ENCODE assay signal across 8 cellular contexts in genomic region chr20:47354388-47354709, GRCh38. TPM values are rescaled to one million over a fixed set of nuclear protein-coding genes. Genes with fewer than 3 reads are reported as not detected.
A peak's percentile ranks its signal among the peaks of the same experiment; 100 is the strongest.
DNase-seq lines count a peak whose midpoint lies in the region; FAIRE-seq and TF ChIP-seq lines count a peak whose summit lies in the region.

No MANE protein-coding gene starts in this region.

- FAIRE-seq in GM12891 (lab: Jason Lieb, UNC) = no peak

- H3K27ac ChIP-seq in HEK293 (ENCODE audit: extremely low read depth, low read depth, low read length) = peak overlapping the region; percentile 51
- H3K27ac ChIP-seq in skin epidermis = peak overlapping the region in 20 of 21 experiments; percentile 93 to 100 (median 98)

- H3K4me1 ChIP-seq in HEK293 (ENCODE audit: control insufficient read depth, insufficient read depth, low read length) = peaks cover 52% of the 10 kb centered on the region

- H3K9me3 ChIP-seq in HEK293 (ENCODE audit: control insufficient read depth, insufficient read depth, low read depth, low read length) = no peaks in the 10 kb centered on the region

- DNase-seq in fibroblast of the aortic adventitia (ENCODE audit: low read depth) (no peak), NCI-H146 (lab: John Stamatoyannopoulos, UW) (no peak), GM12891 (ENCODE audit: insufficient read length, low spot score) (no peak), lower leg skin (ENCODE audit: low spot score in 2 of 2) (no peak), T1000 (lab: John Stamatoyannopoulos, UW) (no peak)

- peaks cover 0 to 9% of the 10 kb centered on the region in 2 experiments; a peak in 1 of 3 replicates for H3K36me3 ChIP-seq in HEK293 (ENCODE audit: control insufficient read depth in 2 of 2, insufficient read depth in 1 of 2, low read length in 2 of 2)

- CTCF ChIA-PET in HEK293 (lab: Yijun Ruan, JAX) = interaction anchor here (0.8 to 2.1 kb wide), 3 partner anchors 29 to 82 kb away, joined by 3 to 21 read pairs (median 3); no protein-coding TSS in a partner anchor

- WGBS in lower leg skin, 2 donors = 16 to 24% methylated on average over 3 of the region's 3 CpGs

- TF ChIP-seq CTCF in HEK293 (tag by site-specific recombination; IDR thresholded peaks at IDR 0.05) (no peak), WI38 (IDR thresholded peaks at IDR 0.05; ENCODE audit: low read depth, low read length) (no peak), fibroblast of the aortic adventitia (IDR thresholded peaks at IDR 0.05; ENCODE audit: insufficient read depth, low read length) (no peak), lower leg skin (IDR thresholded peaks at IDR 0.05) (no peak)

- no peak overlapping the region for H3K4me3 ChIP-seq in HEK293 (ENCODE audit: low read depth, low read length)
- peak overlapping the region; percentile 52 for H3K4me3 ChIP-seq in WI38 (ENCODE audit: low read depth, low read length)
- peak overlapping the region; percentile 61 for H3K4me3 ChIP-seq in fibroblast of the aortic adventitia (ENCODE audit: low read depth, low read length)
- H3K4me3 ChIP-seq in skin epidermis = peak overlapping the region in 3 of 7 experiments; percentile 7 to 27 (median 12)
- no peak overlapping the region for H3K4me3 ChIP-seq in lower leg skin (ENCODE audit: low read depth, poor library complexity, severe bottlenecking)

- TF ChIP-seq POLR2A in GM12891 (IDR thresholded peaks at IDR 0.05; ENCODE audit: low read depth, low read length) = no peak
- TF ChIP-seq POLR2A in lower leg skin (IDR thresholded peaks at IDR 0.05) = no peak

- POLR2A ChIA-PET in HEK293 (lab: Yijun Ruan, JAX) = interaction anchor here (0.9 kb wide), 1 partner anchor 30 kb away, joined by 3 read pairs; no protein-coding TSS in a partner anchor

- intact Hi-C loops in lower leg skin (cut with DNase I; ENCODE audit: low total_unique reads) = no loop called here

TF ChIP-seq in HEK293, 187 proteins besides CTCF, POLR2A, EP300 and RAD21:
- TF ChIP-seq ZBTB48 (tag by site-specific recombination; IDR thresholded peaks at IDR 0.05) (no peak), GFI1B (tag by site-specific recombination; IDR thresholded peaks at IDR 0.05) (no peak), ZNF366 (tag by site-specific recombination; conservative IDR thresholded peaks at IDR 0.05) (no peak), SP7 (tag by site-specific recombination; IDR thresholded peaks at IDR 0.05) (0 out of 2 replicates have a peak, but pooled peaks have one; percentile 22)
- TF ChIP-seq, protein P1, sequence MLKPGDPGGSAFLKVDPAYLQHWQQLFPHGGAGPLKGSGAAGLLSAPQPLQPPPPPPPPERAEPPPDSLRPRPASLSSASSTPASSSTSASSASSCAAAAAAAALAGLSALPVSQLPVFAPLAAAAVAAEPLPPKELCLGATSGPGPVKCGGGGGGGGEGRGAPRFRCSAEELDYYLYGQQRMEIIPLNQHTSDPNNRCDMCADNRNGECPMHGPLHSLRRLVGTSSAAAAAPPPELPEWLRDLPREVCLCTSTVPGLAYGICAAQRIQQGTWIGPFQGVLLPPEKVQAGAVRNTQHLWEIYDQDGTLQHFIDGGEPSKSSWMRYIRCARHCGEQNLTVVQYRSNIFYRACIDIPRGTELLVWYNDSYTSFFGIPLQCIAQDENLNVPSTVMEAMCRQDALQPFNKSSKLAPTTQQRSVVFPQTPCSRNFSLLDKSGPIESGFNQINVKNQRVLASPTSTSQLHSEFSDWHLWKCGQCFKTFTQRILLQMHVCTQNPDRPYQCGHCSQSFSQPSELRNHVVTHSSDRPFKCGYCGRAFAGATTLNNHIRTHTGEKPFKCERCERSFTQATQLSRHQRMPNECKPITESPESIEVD (tag by site-specific recombination; IDR thresholded peaks at IDR 0.05) = peak; percentile 77
TF ChIP-seq in HEK293: peak in this region for 2.

TF ChIP-seq in GM12891, 5 proteins besides CTCF, POLR2A, EP300 and RAD21:
- TF ChIP-seq POU2F2 (IDR thresholded peaks at IDR 0.05; ENCODE audit: low read depth, low read length) (no peak), SPI1 (IDR thresholded peaks at IDR 0.05; ENCODE audit: low read depth, low read length) (no peak), POLR2AphosphoS5 (IDR thresholded peaks at IDR 0.05; ENCODE audit: low read depth, low read length) (no peak), TAF1 (IDR thresholded peaks at IDR 0.05; ENCODE audit: low read depth, low read length) (no peak), PAX5 (IDR thresholded peaks at IDR 0.05; ENCODE audit: insufficient read depth, low read length, severe bottlenecking) (no peak)
TF ChIP-seq in GM12891: peak in this region for 0.

RNA-seq across cellular contexts. Expression of gene ZMYND8, which starts 2.1 kb away (rescaled TPM):
- total RNA-seq in fibroblast of the aortic adventitia (ENCODE audit: low replicate concordance) (14.2 and 24.0 TPM in 2 replicates), lower leg skin (10 to 100 TPM; 42.2 to 79.0 (median 65.4) TPM)
- polyA plus RNA-seq in GM12891 (2012; ENCODE audit: low read depth, missing spikeins) = 14.5 TPM

Comparison
In these comparisons a context has a peak if more than half of its experiments do, and no peak if none do; other contexts are left out.
1. H3K4me3 ChIP-seq: peak in WI38 (single experiment) and fibroblast of the aortic adventitia (single experiment); none in HEK293 (single experiment) and lower leg skin (single experiment).